ENCODE assay signal across 12 cellular contexts in the genomic region with DNA sequence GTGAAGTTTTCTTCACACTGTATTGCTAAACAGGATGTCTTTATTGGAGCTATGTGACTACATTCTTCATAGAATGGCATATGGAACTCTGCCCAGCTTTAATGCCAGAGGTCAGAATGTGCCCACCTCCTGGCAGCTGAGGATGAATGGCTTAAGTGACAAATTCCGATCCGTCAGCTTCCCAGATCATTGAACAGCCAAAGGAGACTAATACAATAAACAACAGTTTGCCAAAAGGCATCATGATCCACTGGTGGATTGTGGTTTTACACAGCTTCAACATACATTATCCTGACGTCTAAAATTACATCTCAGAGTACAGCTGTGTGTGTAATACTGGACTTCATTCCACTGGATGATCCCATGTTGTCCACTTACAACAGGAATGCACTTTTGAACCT.
DNase-seq lines count a peak whose midpoint lies in the region; FAIRE-seq and TF ChIP-seq lines count a peak whose summit lies in the region.
"Had no signal": no experiment of that assay in that cellular context is flagged by ENCODE, and none has a peak within 500 bp of the region (broad histone marks: within the 10 kb centered on the region; RNA-seq: fewer than 3 reads in every experiment).

No MANE protein-coding gene starts in this region.

- peak overlapping the region; percentile 31 for H3K9ac ChIP-seq in smooth muscle cell (ENCODE audit: low read depth)

- H4K20me1 ChIP-seq in smooth muscle cell (ENCODE audit: low read depth): no peaks in the 10 kb centered on the region

- no peak overlapping the region for H3K4me3 Mint-ChIP-seq in HFFc6

- peaks cover 57% of the 10 kb centered on the region for H3K4me1 Mint-ChIP-seq in HFFc6 (ENCODE audit: low read depth)

- peaks cover 9% of the 10 kb centered on the region for H3K36me3 Mint-ChIP-seq in HFFc6 (ENCODE audit: low read depth)

- peak overlapping the region; percentile 15; the same call in 1 of the 2 replicates for H3K27ac Mint-ChIP-seq in HFFc6

- H3K9me3 Mint-ChIP-seq in HFFc6: peaks cover 9% of the 10 kb centered on the region

- no peaks in the 10 kb centered on the region for H3K27me3 ChIP-seq in smooth muscle cell (ENCODE audit: low read depth)
- H3K27me3 ChIP-seq: heart left ventricle had no signal

- H3K9me3 ChIP-seq in smooth muscle cell (replicated peaks; ENCODE audit: low read depth): no peaks in the 10 kb centered on the region

- peak overlapping the region; percentile 70 for H3K4me2 ChIP-seq in smooth muscle cell

- H3K27me3 Mint-ChIP-seq in HFFc6 (ENCODE audit: insufficient read depth): no peaks in the 10 kb centered on the region

- peaks cover 48% of the 10 kb centered on the region for H3F3A ChIP-seq in smooth muscle cell (ENCODE audit: low read depth)

- TF ChIP-seq CTCF in HFFc6 (IDR thresholded peaks at IDR 0.05) (no peak), foreskin fibroblast (IDR thresholded peaks at IDR 0.05; ENCODE audit: low read depth, low read length) (no peak), smooth muscle cell (IDR thresholded peaks at IDR 0.05; ENCODE audit: borderline replicate concordance, insufficient read depth, poor library complexity, severe bottlenecking) (no peak)

- no peak overlapping the region for H2AFZ ChIP-seq in smooth muscle cell (ENCODE audit: low read depth)

- H3K36me3 ChIP-seq in smooth muscle cell (ENCODE audit: low read depth): peaks cover 5% of the 10 kb centered on the region
- H3K36me3 ChIP-seq: heart left ventricle had no signal

- peak overlapping the region in 1 of 2 donors; percentile 23 for H3K4me3 ChIP-seq in foreskin fibroblast (ENCODE audit: low read depth in 1 of 2, low read length in 2 of 2)
- no peak overlapping the region for H3K4me3 ChIP-seq in smooth muscle cell
- H3K4me3 ChIP-seq: heart left ventricle had no signal

- H3K79me2 ChIP-seq in smooth muscle cell (ENCODE audit: low read depth): peaks cover 10% of the 10 kb centered on the region

- 16% methylated on average over 3 of the region's 3 CpGs for WGBS in smooth muscle cell (ENCODE audit: low lambda C conversion rate)

- peaks cover 63% of the 10 kb centered on the region for H3K4me1 ChIP-seq in smooth muscle cell (ENCODE audit: low read depth)

- peak; percentile 100 for FAIRE-seq in TTC549 (lab: Jason Lieb, UNC)
- FAIRE-seq: urothelium cell line had no signal

- H3K27ac ChIP-seq in smooth muscle cell (ENCODE audit: low read depth): peak overlapping the region; percentile 99

- DNase-seq in HFFc6 (peak; percentile 15), foreskin fibroblast (peak; percentile 54 to 64), smooth muscle cell (lab: John Stamatoyannopoulos, UW; ENCODE audit: unreplicated experiment) (no peak), pons (ENCODE audit: low spot score) (no peak), midbrain (lab: John Stamatoyannopoulos, UW) (no peak)
- no peak for DNase-seq in stimulated activated naive CD4-positive, alpha-beta T cell treated with Interleukin-2 at 50 U/mL for 16 hours (lab: John Stamatoyannopoulos, UW)
- DNase-seq: activated T-cell treated with anti-CD3 and anti-CD28 coated beads for 4 hours, DND-41, heart left ventricle, NCI-H2029 treated with DMSO at 0.1 percent for 48 hours had no signal

Comparison
In these comparisons a context has a peak if more than half of its experiments do, and no peak if none do; other contexts are left out.
1. DNase-seq: peak in HFFc6 (single experiment) and foreskin fibroblast (2 of 2); none in smooth muscle cell (single experiment), stimulated activated naive CD4-positive, alpha-beta T cell treated with Interleukin-2 at 50 U/mL for 16 hours (single experiment), pons (single experiment) and midbrain (single experiment).